Comparison of ENCODE assay signal across 1 cellular context in the genomic region with DNA sequence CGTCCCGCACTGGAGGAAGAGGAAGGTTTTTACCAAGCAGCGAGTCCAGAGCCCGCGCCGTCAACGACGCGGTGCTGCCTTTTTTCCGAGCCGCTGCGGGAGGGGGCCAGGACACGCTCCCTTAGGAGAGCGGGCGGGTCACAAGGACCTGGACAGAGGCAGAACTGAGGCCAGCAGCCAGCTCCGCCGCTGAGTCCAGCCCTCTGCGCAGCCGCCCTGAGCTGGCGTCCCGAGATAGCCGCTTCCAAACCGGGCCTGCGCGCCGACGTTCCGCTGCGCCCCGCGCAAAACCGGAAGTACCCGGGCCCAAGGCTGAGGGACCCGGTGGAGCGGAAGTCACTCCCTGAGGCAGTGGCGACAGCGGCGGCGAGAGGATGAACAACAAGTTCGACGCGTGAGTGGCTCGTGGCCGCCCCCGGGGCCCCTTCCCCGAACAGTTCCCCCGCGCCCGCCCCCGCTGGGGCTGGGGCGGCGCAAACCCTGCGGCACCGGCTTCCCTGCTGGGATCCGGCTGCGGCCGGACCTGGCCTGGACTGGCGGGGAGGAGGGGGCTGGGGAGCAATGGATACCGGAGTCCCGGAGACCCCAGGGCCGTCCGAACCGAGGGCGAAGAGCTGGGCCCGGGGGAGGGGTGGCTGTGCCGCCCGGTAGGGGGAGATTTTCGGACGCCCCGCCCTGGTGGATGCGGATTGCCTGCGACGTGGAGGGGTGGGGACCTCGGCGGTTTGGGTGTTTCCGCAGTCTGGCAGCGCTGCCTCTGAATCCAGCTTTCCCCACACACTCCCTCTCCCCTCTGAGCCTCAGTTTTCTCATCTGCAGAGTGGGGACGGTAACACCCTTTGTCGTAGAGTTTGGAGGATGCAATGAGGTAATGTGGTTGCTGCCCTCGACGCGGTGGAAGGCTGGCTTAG.
TF ChIP-seq lines count a peak whose summit lies in the region.

A gene with protein sequence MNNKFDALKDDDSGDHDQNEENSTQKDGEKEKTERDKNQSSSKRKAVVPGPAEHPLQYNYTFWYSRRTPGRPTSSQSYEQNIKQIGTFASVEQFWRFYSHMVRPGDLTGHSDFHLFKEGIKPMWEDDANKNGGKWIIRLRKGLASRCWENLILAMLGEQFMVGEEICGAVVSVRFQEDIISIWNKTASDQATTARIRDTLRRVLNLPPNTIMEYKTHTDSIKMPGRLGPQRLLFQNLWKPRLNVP (plus strand): TSS at position 339 of the 911 bp plus-strand sequence. CDS start 36 bp downstream, at position 375.
A gene (minus strand): TSS at position 207 of the 911 bp plus-strand sequence. CDS start 675 bp downstream, outside the sequence.

TF ChIP-seq in HepG2, 621 proteins besides CTCF, POLR2A, EP300 and RAD21 (continued from another document and continues in another):
- peak; percentile 97 for TF ChIP-seq TBX2 (CRISPR knock-in tag; IDR thresholded peaks at IDR 0.05; ENCODE audit: borderline replicate concordance)
- TF ChIP-seq, protein P1, sequence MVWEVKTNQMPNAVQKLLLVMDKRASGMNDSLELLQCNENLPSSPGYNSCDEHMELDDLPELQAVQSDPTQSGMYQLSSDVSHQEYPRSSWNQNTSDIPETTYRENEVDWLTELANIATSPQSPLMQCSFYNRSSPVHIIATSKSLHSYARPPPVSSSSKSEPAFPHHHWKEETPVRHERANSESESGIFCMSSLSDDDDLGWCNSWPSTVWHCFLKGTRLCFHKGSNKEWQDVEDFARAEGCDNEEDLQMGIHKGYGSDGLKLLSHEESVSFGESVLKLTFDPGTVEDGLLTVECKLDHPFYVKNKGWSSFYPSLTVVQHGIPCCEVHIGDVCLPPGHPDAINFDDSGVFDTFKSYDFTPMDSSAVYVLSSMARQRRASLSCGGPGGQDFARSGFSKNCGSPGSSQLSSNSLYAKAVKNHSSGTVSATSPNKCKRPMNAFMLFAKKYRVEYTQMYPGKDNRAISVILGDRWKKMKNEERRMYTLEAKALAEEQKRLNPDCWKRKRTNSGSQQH (CRISPR knock-in tag; IDR thresholded peaks at IDR 0.05; ENCODE audit: low read depth), result 0 out of 2 replicates have a peak, but pooled peaks have one; percentile 92
- peak; percentile 96 for TF ChIP-seq ZNF749 (CRISPR knock-in tag; IDR thresholded peaks at IDR 0.05; ENCODE audit: borderline replicate concordance)
- TF ChIP-seq, protein P2, sequence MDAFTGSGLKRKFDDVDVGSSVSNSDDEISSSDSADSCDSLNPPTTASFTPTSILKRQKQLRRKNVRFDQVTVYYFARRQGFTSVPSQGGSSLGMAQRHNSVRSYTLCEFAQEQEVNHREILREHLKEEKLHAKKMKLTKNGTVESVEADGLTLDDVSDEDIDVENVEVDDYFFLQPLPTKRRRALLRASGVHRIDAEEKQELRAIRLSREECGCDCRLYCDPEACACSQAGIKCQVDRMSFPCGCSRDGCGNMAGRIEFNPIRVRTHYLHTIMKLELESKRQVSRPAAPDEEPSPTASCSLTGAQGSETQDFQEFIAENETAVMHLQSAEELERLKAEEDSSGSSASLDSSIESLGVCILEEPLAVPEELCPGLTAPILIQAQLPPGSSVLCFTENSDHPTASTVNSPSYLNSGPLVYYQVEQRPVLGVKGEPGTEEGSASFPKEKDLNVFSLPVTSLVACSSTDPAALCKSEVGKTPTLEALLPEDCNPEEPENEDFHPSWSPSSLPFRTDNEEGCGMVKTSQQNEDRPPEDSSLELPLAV (CRISPR knock-in tag; conservative IDR thresholded peaks at IDR 0.05; ENCODE audit: low read depth), result peak; percentile 85; the same call in 1 of the 2 replicates
- TF ChIP-seq PRPF4 (IDR thresholded peaks at IDR 0.05; ENCODE audit: low read depth, low read length, poor library complexity, severe bottlenecking), result no peak
- peak; percentile 92 for TF ChIP-seq XRCC5 (optimal IDR thresholded peaks at IDR 0.05; ENCODE audit: low read length)
- no peak; the same call in none of the 2 replicates for TF ChIP-seq DNMT3B (CRISPR knock-in tag; conservative IDR thresholded peaks at IDR 0.05)
- peak; percentile 71 for TF ChIP-seq ONECUT2 (CRISPR knock-in tag; IDR thresholded peaks at IDR 0.05)
- TF ChIP-seq, protein P3, sequence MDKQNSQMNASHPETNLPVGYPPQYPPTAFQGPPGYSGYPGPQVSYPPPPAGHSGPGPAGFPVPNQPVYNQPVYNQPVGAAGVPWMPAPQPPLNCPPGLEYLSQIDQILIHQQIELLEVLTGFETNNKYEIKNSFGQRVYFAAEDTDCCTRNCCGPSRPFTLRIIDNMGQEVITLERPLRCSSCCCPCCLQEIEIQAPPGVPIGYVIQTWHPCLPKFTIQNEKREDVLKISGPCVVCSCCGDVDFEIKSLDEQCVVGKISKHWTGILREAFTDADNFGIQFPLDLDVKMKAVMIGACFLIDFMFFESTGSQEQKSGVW (CRISPR knock-in tag; IDR thresholded peaks at IDR 0.05; ENCODE audit: borderline replicate concordance), result peak; percentile 89; the same call in 1 of the 2 replicates
- TF ChIP-seq ZSCAN29 (CRISPR knock-in tag; conservative IDR thresholded peaks at IDR 0.05), result peak; percentile 93
- TF ChIP-seq, protein P4, sequence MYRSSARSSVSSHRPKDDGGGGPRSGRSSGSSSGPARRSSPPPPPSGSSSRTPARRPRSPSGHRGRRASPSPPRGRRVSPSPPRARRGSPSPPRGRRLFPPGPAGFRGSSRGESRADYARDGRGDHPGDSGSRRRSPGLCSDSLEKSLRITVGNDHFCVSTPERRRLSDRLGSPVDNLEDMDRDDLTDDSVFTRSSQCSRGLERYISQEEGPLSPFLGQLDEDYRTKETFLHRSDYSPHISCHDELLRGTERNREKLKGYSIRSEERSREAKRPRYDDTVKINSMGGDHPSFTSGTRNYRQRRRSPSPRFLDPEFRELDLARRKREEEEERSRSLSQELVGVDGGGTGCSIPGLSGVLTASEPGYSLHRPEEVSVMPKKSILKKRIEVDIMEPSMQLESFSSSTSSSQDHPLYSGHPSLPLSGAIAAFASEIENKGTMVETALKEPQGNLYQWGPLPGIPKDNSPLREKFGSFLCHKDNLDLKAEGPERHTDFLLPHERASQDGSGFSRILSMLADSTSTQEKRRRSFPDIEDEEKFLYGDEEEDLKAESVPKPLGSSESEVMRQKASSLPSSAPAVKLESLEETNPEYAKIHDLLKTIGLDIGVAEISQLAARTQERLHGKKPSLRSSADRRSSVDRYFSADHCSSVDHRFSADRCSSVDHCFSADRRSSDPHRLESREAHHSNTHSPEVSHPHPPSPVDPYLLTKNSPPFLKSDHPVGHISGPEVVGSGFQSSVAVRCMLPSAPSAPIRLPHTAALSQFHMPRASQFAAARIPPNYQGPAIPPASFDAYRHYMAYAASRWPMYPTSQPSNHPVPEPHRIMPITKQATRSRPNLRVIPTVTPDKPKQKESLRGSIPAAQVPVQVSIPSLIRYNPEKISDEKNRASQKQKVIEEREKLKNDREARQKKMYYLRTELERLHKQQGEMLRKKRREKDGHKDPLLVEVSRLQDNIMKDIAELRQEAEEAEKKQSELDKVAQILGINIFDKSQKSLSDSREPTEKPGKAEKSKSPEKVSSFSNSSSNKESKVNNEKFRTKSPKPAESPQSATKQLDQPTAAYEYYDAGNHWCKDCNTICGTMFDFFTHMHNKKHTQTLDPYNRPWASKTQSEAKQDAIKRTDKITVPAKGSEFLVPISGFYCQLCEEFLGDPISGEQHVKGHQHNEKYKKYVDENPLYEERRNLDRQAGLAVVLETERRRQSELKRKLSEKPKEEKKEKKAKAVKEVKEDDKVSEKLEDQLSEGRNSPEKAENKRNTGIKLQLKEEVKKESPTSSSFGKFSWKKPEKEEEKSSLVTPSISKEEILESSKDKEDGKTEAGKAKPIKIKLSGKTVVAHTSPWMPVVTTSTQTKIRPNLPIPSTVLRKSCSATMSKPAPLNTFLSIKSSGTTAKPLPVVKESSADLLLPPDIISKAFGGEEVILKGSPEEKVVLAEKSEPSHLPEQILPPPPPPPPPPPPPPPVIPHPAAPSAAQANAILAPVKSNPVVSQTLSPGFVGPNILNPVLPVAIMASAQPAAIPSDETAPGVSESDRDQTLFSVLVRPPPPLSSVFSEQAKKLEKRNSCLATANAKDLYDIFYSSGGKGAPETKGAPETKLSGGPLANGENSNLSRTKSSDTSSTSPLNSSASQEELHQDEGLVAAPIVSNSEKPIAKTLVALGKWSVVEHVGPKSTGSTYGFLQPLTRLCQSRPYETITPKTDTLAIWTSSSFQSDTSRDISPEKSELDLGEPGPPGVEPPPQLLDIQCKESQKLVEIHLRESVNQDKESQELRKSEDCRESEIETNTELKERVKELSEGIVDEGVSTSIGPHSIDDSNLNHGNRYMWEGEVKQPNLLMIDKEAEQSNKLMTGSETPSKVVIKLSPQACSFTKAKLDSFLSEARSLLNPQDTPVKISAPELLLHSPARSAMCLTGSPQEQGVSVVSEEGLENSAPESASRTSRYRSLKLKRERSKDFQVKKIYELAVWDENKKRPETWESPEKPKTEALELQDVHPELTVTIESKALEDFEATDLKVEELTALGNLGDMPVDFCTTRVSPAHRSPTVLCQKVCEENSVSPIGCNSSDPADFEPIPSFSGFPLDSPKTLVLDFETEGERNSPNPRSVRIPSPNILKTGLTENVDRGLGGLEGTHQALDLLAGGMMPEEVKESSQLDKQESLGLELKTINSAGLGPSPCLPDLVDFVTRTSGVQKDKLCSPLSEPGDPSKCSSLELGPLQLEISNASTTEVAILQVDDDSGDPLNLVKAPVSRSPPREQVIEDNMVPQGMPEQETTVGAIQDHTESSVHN (CRISPR knock-in tag; IDR thresholded peaks at IDR 0.05), result no peak; the same call in 1 of the 2 replicates
- peak; percentile 97 for TF ChIP-seq THAP11 (CRISPR knock-in tag; IDR thresholded peaks at IDR 0.05)
- TF ChIP-seq, protein P5, sequence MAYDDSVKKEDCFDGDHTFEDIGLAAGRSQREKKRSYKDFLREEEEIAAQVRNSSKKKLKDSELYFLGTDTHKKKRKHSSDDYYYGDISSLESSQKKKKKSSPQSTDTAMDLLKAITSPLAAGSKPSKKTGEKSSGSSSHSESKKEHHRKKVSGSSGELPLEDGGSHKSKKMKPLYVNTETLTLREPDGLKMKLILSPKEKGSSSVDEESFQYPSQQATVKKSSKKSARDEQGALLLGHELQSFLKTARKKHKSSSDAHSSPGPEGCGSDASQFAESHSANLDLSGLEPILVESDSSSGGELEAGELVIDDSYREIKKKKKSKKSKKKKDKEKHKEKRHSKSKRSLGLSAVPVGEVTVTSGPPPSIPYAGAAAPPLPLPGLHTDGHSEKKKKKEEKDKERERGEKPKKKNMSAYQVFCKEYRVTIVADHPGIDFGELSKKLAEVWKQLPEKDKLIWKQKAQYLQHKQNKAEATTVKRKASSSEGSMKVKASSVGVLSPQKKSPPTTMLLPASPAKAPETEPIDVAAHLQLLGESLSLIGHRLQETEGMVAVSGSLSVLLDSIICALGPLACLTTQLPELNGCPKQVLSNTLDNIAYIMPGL (CRISPR knock-in tag; IDR thresholded peaks at IDR 0.05; ENCODE audit: borderline replicate concordance in 1 of 2, low read depth in 1 of 2), result peak; percentile 98 to 99
- peak; percentile 87 for TF ChIP-seq ZNF577 (CRISPR knock-in tag; IDR thresholded peaks at IDR 0.05; ENCODE audit: borderline replicate concordance, low read depth)
- peak; percentile 94 for TF ChIP-seq JDP2 (CRISPR knock-in tag; IDR thresholded peaks at IDR 0.05; ENCODE audit: borderline replicate concordance)
- TF ChIP-seq FOXC1 (CRISPR knock-in tag; IDR thresholded peaks at IDR 0.05; ENCODE audit: borderline replicate concordance), result peak; percentile 100
- peak; percentile 98; the same call in 1 of the 2 replicates for TF ChIP-seq ZNF569 (CRISPR knock-in tag; IDR thresholded peaks at IDR 0.05; ENCODE audit: borderline replicate concordance)
- TF ChIP-seq, protein P6, sequence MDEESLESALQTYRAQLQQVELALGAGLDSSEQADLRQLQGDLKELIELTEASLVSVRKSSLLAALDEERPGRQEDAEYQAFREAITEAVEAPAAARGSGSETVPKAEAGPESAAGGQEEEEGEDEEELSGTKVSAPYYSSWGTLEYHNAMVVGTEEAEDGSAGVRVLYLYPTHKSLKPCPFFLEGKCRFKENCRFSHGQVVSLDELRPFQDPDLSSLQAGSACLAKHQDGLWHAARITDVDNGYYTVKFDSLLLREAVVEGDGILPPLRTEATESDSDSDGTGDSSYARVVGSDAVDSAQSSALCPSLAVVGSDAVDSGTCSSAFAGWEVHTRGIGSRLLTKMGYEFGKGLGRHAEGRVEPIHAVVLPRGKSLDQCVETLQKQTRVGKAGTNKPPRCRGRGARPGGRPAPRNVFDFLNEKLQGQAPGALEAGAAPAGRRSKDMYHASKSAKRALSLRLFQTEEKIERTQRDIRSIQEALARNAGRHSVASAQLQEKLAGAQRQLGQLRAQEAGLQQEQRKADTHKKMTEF (CRISPR knock-in tag; IDR thresholded peaks at IDR 0.05), result peak; percentile 100
- TF ChIP-seq ZNF564 (CRISPR knock-in tag; IDR thresholded peaks at IDR 0.05), result peak; percentile 97
- TF ChIP-seq THYN1 (CRISPR knock-in tag; IDR thresholded peaks at IDR 0.05; ENCODE audit: borderline replicate concordance, low read depth), result 0 out of 2 replicates have a peak, but pooled peaks have one; percentile 52
- peak; percentile 95; the same call in 1 of the 2 replicates for TF ChIP-seq HOXA7 (CRISPR knock-in tag; IDR thresholded peaks at IDR 0.05)
- TF ChIP-seq, protein P7, sequence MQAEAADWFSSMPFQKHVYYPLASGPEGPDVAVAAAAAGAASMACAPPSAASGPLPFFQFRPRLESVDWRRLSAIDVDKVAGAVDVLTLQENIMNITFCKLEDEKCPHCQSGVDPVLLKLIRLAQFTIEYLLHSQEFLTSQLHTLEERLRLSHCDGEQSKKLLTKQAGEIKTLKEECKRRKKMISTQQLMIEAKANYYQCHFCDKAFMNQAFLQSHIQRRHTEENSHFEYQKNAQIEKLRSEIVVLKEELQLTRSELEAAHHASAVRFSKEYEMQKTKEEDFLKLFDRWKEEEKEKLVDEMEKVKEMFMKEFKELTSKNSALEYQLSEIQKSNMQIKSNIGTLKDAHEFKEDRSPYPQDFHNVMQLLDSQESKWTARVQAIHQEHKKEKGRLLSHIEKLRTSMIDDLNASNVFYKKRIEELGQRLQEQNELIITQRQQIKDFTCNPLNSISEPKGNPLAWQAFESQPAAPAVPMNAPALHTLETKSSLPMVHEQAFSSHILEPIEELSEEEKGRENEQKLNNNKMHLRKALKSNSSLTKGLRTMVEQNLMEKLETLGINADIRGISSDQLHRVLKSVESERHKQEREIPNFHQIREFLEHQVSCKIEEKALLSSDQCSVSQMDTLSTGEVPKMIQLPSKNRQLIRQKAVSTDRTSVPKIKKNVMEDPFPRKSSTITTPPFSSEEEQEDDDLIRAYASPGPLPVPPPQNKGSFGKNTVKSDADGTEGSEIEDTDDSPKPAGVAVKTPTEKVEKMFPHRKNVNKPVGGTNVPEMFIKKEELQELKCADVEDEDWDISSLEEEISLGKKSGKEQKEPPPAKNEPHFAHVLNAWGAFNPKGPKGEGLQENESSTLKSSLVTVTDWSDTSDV (CRISPR knock-in tag; IDR thresholded peaks at IDR 0.05), result peak; percentile 100
- TF ChIP-seq, protein P8, sequence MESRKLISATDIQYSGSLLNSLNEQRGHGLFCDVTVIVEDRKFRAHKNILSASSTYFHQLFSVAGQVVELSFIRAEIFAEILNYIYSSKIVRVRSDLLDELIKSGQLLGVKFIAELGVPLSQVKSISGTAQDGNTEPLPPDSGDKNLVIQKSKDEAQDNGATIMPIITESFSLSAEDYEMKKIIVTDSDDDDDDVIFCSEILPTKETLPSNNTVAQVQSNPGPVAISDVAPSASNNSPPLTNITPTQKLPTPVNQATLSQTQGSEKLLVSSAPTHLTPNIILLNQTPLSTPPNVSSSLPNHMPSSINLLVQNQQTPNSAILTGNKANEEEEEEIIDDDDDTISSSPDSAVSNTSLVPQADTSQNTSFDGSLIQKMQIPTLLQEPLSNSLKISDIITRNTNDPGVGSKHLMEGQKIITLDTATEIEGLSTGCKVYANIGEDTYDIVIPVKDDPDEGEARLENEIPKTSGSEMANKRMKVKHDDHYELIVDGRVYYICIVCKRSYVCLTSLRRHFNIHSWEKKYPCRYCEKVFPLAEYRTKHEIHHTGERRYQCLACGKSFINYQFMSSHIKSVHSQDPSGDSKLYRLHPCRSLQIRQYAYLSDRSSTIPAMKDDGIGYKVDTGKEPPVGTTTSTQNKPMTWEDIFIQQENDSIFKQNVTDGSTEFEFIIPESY (CRISPR knock-in tag; IDR thresholded peaks at IDR 0.05), result peak; percentile 71
